ENCODE assay signal across 25 cellular contexts in the genomic region with DNA sequence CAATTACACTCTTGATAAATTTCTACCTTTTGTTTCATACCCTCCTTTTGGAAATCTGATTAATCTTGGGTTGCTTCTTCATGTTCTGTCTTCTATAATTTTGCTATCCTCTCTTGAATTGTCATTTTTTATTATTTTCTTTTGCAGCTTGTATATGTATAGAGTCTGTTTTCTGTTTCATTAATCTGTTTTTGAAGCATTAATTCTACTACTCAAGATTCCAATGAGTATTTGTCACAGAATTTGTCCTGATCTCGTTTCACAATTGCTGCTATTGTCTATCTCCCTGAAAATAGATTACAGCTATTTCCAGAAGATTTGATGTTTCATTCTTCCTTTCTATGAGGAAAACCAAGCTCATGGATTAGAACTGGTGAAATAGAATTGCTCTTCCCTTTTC.
"Had no signal": no experiment of that assay in that cellular context is flagged by ENCODE, and none has a peak within 500 bp of the region (broad histone marks: within the 10 kb centered on the region; RNA-seq: fewer than 3 reads in every experiment).

No MANE protein-coding gene starts in this region.

- H3K27me3 ChIP-seq: adrenal gland, ascending aorta, esophagus muscularis mucosa had no signal

- DNase-seq: activated CD4-positive, alpha-beta memory T cell treated with anti-CD3 and anti-CD28 coated beads for 36 hours; activated CD4-positive, alpha-beta T cell treated with anti-CD3 and anti-CD28 coated beads for 36 hours; activated CD4-positive, alpha-beta T cell treated with anti-CD3 and anti-CD28 coated beads, Interleukin-2, amount 10 ng/mL, durations not matched to agents 24 days and 14 days; activated CD4-positive, CD25-positive, alpha-beta regulatory T cell; activated CD4-positive, CD25-positive, alpha-beta regulatory T cell treated with anti-CD3 and anti-CD28 coated beads, Interleukin-2, amount 50 U/mL, for 72 hours; activated CD8-positive, alpha-beta memory T cell treated with anti-CD3 and anti-CD28 coated beads, Interleukin-2, amount 10 ng/mL, durations not matched to agents 7 days and 5 days; activated CD8-positive, alpha-beta memory T cell treated with anti-CD3 and anti-CD28 coated beads, Interleukin-2, amount 50 U/mL, for 4 hours; activated CD8-positive, alpha-beta T cell treated with anti-CD3 and anti-CD28 coated beads, Interleukin-2, amount 10 ng/mL, durations not matched to agents 7 days and 5 days; activated effector memory CD4-positive, alpha-beta T cell treated with anti-CD3 and anti-CD28 coated beads, Interleukin-2, amount 50 U/mL, for 16 hours; activated naive CD4-positive, alpha-beta T cell treated with anti-CD3 and anti-CD28 coated beads for 36 hours; activated naive CD8-positive, alpha-beta T cell treated with anti-CD3 and anti-CD28 coated beads for 36 hours; activated naive CD8-positive, alpha-beta T cell treated with anti-CD3 and anti-CD28 coated beads, Interleukin-2, amount 50 U/mL, for 24 hours; activated T-cell treated with anti-CD3 and anti-CD28 coated beads, Interleukin-2, amount 50 U/mL, for 1 hour; activated T-cell treated with anti-CD3 and anti-CD28 coated beads, Interleukin-2, amount 50 U/mL, for 48 hours; adrenal gland; caudate nucleus; cortex of kidney; dermis blood vessel endothelial cell; effector CD4-positive, alpha-beta T cell; effector memory CD8-positive, alpha-beta T cell; erythroblast; head of caudate nucleus; T-helper 2 cell had no signal

- H3K9me3 ChIP-seq: adrenal gland, esophagus muscularis mucosa had no signal

- H3K4me1 ChIP-seq: adrenal gland, ascending aorta, esophagus muscularis mucosa had no signal

- H3K4me3 ChIP-seq: adrenal gland, ascending aorta, esophagus muscularis mucosa had no signal

- H3K27ac ChIP-seq: adrenal gland, ascending aorta, esophagus muscularis mucosa had no signal

- H3K36me3 ChIP-seq: adrenal gland, ascending aorta, esophagus muscularis mucosa had no signal

- ATAC-seq: activated CD4-positive, alpha-beta T cell treated with anti-CD3 and anti-CD28 coated beads for 36 hours; activated CD8-positive, alpha-beta memory T cell treated with anti-CD3 and anti-CD28 coated beads, Interleukin-2, amount 10 ng/mL, durations not matched to agents 7 days and 5 days; activated CD8-positive, alpha-beta T cell treated with anti-CD3 and anti-CD28 coated beads, Interleukin-2, amount 10 ng/mL, durations not matched to agents 7 days and 5 days; activated naive CD8-positive, alpha-beta T cell treated with anti-CD3 and anti-CD28 coated beads, Interleukin-2, amount 50 U/mL, for 24 hours; effector memory CD8-positive, alpha-beta T cell had no signal
